9 cellular contexts compared by ENCODE assay signal in genomic region chr18:32770651-32771168, GRCh38. TPM values are rescaled to one million over a fixed set of nuclear protein-coding genes. Genes with fewer than 3 reads are reported as not detected.
A peak's percentile ranks its signal among the peaks of the same experiment; 100 is the strongest.
DNase-seq lines count a peak whose midpoint lies in the region; ATAC-seq and TF ChIP-seq lines count a peak whose summit lies in the region.
"Had no signal": no experiment of that assay in that cellular context is flagged by ENCODE, and none has a peak within 500 bp of the region (broad histone marks: within the 10 kb centered on the region; RNA-seq: fewer than 3 reads in every experiment).

No MANE protein-coding gene starts in this region.

- no peak overlapping the region for H3K27ac Mint-ChIP-seq in T-helper 17 cell

- H3K9ac ChIP-seq in smooth muscle cell (ENCODE audit: low read depth) = no peak overlapping the region

- H3K36me3 Mint-ChIP-seq in T-helper 17 cell (ENCODE audit: low read depth) = peaks cover 2% of the 10 kb centered on the region

- no peak for ATAC-seq in T-helper 17 cell
- ATAC-seq in HG03196 (IDR thresholded peaks at IDR 0.05; ENCODE audit: unreplicated experiment) = no peak
- ATAC-seq in GM18511 (IDR thresholded peaks at IDR 0.05; ENCODE audit: unreplicated experiment) = no peak

- 2% methylated on average over 23 of the region's 34 CpGs for WGBS in smooth muscle cell (ENCODE audit: low lambda C conversion rate)

- DNase-seq in GM13977 (ENCODE audit: low spot score) (peak; percentile 18), T-helper 17 cell (no peak), iPS-NIHi11 (ENCODE audit: low spot score) (peak; percentile 17), smooth muscle cell (lab: John Stamatoyannopoulos, UW; ENCODE audit: unreplicated experiment) (no peak), T-helper 9 cell (no peak), DMS79 treated with DMSO at 0.1 percent for 48 hours (lab: John Stamatoyannopoulos, UW) (no peak)
- DNase-seq: effector CD8-positive, alpha-beta T cell had no signal

- in situ Hi-C loops in GM13977 (cut with MboI; ENCODE audit: low pct_unique_long_range_greater_than_20kb, low sequenced_read_pairs, unreplicated experiment) = no loop called here

- no peak for TF ChIP-seq CTCF in GM13977 (IDR thresholded peaks at IDR 0.05; ENCODE audit: extremely low read depth, insufficient read depth, missing control alignments)
- no peak for TF ChIP-seq CTCF in smooth muscle cell (IDR thresholded peaks at IDR 0.05; ENCODE audit: borderline replicate concordance, insufficient read depth, poor library complexity, severe bottlenecking)

- H3K27ac ChIP-seq in smooth muscle cell (ENCODE audit: low read depth) = no peak overlapping the region

- peaks cover 100% of the 10 kb centered on the region for H3K27me3 ChIP-seq in smooth muscle cell (ENCODE audit: low read depth)

- H3K4me2 ChIP-seq in smooth muscle cell = peak overlapping the region; percentile 88

- H3K4me3 Mint-ChIP-seq in T-helper 17 cell = peak overlapping the region; percentile 81

- no peaks in the 10 kb centered on the region for H3K79me2 ChIP-seq in smooth muscle cell (ENCODE audit: low read depth)

- no peaks in the 10 kb centered on the region for H3K36me3 ChIP-seq in smooth muscle cell (ENCODE audit: low read depth)

- H3K4me1 Mint-ChIP-seq in T-helper 17 cell = peaks cover 10% of the 10 kb centered on the region

- H3K9me3 ChIP-seq in T-helper 17 cell (ENCODE audit: control insufficient read depth, low read length, poor library complexity, severe bottlenecking) (no peaks in the 10 kb centered on the region), smooth muscle cell (replicated peaks; ENCODE audit: low read depth) (no peaks in the 10 kb centered on the region)

- H3K4me3 ChIP-seq in smooth muscle cell = peak overlapping the region; percentile 46

- H4K20me1 ChIP-seq in smooth muscle cell (ENCODE audit: low read depth) = no peaks in the 10 kb centered on the region

- H3F3A ChIP-seq in smooth muscle cell (ENCODE audit: low read depth) = no peaks in the 10 kb centered on the region

- H3K27me3 Mint-ChIP-seq in T-helper 17 cell = peaks cover 50% of the 10 kb centered on the region

- peaks cover 11% of the 10 kb centered on the region for H3K4me1 ChIP-seq in smooth muscle cell (ENCODE audit: low read depth)

- no peak overlapping the region for H2AFZ ChIP-seq in smooth muscle cell (ENCODE audit: low read depth)

RNA-seq across cellular contexts. Expression of gene KLHL14, which starts 2.1 kb away (rescaled TPM):
- total RNA-seq in T-helper 17 cell (under 1 TPM in 1 of 2 donors, not detected in 1; 0.77 TPM), smooth muscle cell (not detected in 2 replicates)
- polyA plus RNA-seq in smooth muscle cell = not detected in 2 replicates

Comparison
In these comparisons a context has a peak if more than half of its experiments do, and no peak if none do; other contexts are left out.
1. DNase-seq: peak in GM13977 (single experiment) and iPS-NIHi11 (single experiment); none in T-helper 17 cell (0 of 3), smooth muscle cell (single experiment), T-helper 9 cell (single experiment) and DMS79 treated with DMSO at 0.1 percent for 48 hours (single experiment).